In the genomic region with DNA sequence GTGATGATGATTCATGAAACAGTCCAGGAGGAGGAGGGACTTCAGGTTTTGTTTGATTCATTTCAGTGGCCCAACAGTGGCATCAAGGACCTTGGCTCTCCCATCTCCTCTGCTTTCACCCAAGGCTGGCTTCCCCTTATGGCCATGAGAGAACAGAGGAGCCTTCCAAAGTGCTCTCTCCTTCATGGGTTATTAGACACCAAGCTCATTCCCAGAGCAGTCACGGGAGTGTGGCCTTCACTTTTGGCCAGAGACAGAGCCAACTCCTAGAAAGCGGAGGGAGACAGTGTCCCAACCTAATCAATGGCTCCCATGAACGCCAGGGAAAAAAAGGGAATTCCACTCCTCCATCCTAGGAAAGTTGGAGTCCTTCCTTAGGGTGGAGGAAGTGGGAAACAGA, we compare ENCODE assay signal across 12 cellular contexts. TPM values are rescaled to one million over a fixed set of nuclear protein-coding genes. Genes with fewer than 3 reads are reported as not detected.
A peak's percentile ranks its signal among the peaks of the same experiment; 100 is the strongest.
DNase-seq lines count a peak whose midpoint lies in the region; ATAC-seq and TF ChIP-seq lines count a peak whose summit lies in the region.
"Had no signal": no experiment of that assay in that cellular context is flagged by ENCODE, and none has a peak within 500 bp of the region (broad histone marks: within the 10 kb centered on the region; RNA-seq: fewer than 3 reads in every experiment).

No MANE protein-coding gene starts in this region.

- peak; percentile 44 for DNase-seq in right atrium auricular region (ENCODE audit: low spot score)
- no peak for DNase-seq in heart left ventricle
- peak; percentile 21 for DNase-seq in activated CD8-positive, alpha-beta T cell treated with anti-CD3 and anti-CD28 coated beads, Interleukin-2, amount 10 ng/mL, durations not matched to agents 7 days and 5 days
- DNase-seq in type B pancreatic cell (ENCODE audit: extremely low spot score, unreplicated experiment), result peak; percentile 48
- no peak for DNase-seq in NCI-H2107 treated with DMSO at 0.1 percent for 48 hours (lab: John Stamatoyannopoulos, UW; ENCODE audit: unreplicated experiment)
- no peak for DNase-seq in GM20000 (ENCODE audit: low spot score)
- no peak for DNase-seq in Right ventricle myocardium superior
- DNase-seq: activated gamma-delta T cell, foreskin keratinocyte, NCI-H1436, SIG-M5 had no signal

- H3K9me3 ChIP-seq in right atrium auricular region (no peaks in the 10 kb centered on the region), heart left ventricle (no peaks in the 10 kb centered on the region), iPS-18a (ENCODE audit: control insufficient read depth, low read depth, low read length) (no peaks in the 10 kb centered on the region)

- H3K27me3 ChIP-seq in right atrium auricular region (no peaks in the 10 kb centered on the region), heart left ventricle (peaks cover 0 to 3% (median 0%) of the 10 kb centered on the region in 9 donors), iPS-18a (ENCODE audit: control insufficient read depth, insufficient read depth, low read length) (peaks cover 35% of the 10 kb centered on the region)
- H3K27me3 ChIP-seq: foreskin keratinocyte had no signal

- no peak overlapping the region for H3K4me3 ChIP-seq in right atrium auricular region
- peak overlapping the region in 1 of 12 donors; percentile 94 for H3K4me3 ChIP-seq in heart left ventricle
- H3K4me3 ChIP-seq in iPS-18a (ENCODE audit: low read length), result peak overlapping the region; percentile 70

- peaks cover 60% of the 10 kb centered on the region for H3K36me3 Mint-ChIP-seq in activated CD8-positive, alpha-beta T cell treated with anti-CD3 and anti-CD28 coated beads, Interleukin-2, amount 10 ng/mL, durations not matched to agents 7 days and 5 days (ENCODE audit: low read depth)
- peaks cover 9% of the 10 kb centered on the region for H3K36me3 Mint-ChIP-seq in type B pancreatic cell

- H3K4me3 Mint-ChIP-seq in activated CD8-positive, alpha-beta T cell treated with anti-CD3 and anti-CD28 coated beads, Interleukin-2, amount 10 ng/mL, durations not matched to agents 7 days and 5 days, result peak overlapping the region; percentile 80
- H3K4me3 Mint-ChIP-seq in type B pancreatic cell, result peak overlapping the region; percentile 83

- H3K27ac Mint-ChIP-seq in activated CD8-positive, alpha-beta T cell treated with anti-CD3 and anti-CD28 coated beads, Interleukin-2, amount 10 ng/mL, durations not matched to agents 7 days and 5 days, result peak overlapping the region; percentile 46
- peak overlapping the region; percentile 75 for H3K27ac Mint-ChIP-seq in type B pancreatic cell

- H3K27ac ChIP-seq in right atrium auricular region, result no peak overlapping the region
- no peak overlapping the region for H3K27ac ChIP-seq in heart left ventricle
- H3K27ac ChIP-seq in iPS-18a (ENCODE audit: low read length), result no peak overlapping the region
- H3K27ac ChIP-seq: foreskin keratinocyte had no signal

- H3K4me1 ChIP-seq in right atrium auricular region, result peaks cover 0 to 43% of the 10 kb centered on the region in 2 donors
- peaks cover 7 to 67% (median 39%) of the 10 kb centered on the region in 12 donors for H3K4me1 ChIP-seq in heart left ventricle
- peaks cover 8% of the 10 kb centered on the region for H3K4me1 ChIP-seq in iPS-18a (ENCODE audit: control insufficient read depth, low read depth, low read length)

- no peak overlapping the region for H3K9ac ChIP-seq in iPS-18a (ENCODE audit: low read length)

- H3K9me3 Mint-ChIP-seq in activated CD8-positive, alpha-beta T cell treated with anti-CD3 and anti-CD28 coated beads, Interleukin-2, amount 10 ng/mL, durations not matched to agents 7 days and 5 days (ENCODE audit: insufficient read depth), result no peaks in the 10 kb centered on the region
- no peaks in the 10 kb centered on the region for H3K9me3 Mint-ChIP-seq in type B pancreatic cell

- TF ChIP-seq POLR2A in heart left ventricle (IDR thresholded peaks at IDR 0.05), result no peak

- ATAC-seq in heart left ventricle (no peak), Right ventricle myocardium superior (ENCODE audit: poor library complexity) (no peak)
- ATAC-seq in activated CD8-positive, alpha-beta T cell treated with anti-CD3 and anti-CD28 coated beads, Interleukin-2, amount 10 ng/mL, durations not matched to agents 7 days and 5 days, result no peak

- no peaks in the 10 kb centered on the region for H3K27me3 Mint-ChIP-seq in activated CD8-positive, alpha-beta T cell treated with anti-CD3 and anti-CD28 coated beads, Interleukin-2, amount 10 ng/mL, durations not matched to agents 7 days and 5 days (ENCODE audit: low read depth)
- H3K27me3 Mint-ChIP-seq in type B pancreatic cell, result no peaks in the 10 kb centered on the region

- TF ChIP-seq CTCF in right atrium auricular region (IDR thresholded peaks at IDR 0.05), result no peak
- no peak for TF ChIP-seq CTCF in heart left ventricle (IDR thresholded peaks at IDR 0.05)
- TF ChIP-seq CTCF in type B pancreatic cell (conservative IDR thresholded peaks at IDR 0.05), result no peak
- no peak for TF ChIP-seq CTCF in GM20000 (IDR thresholded peaks at IDR 0.05; ENCODE audit: extremely low read depth, missing control alignments)

- POLR2A ChIA-PET in activated CD8-positive, alpha-beta T cell treated with anti-CD3 and anti-CD28 coated beads, Interleukin-2, amount 10 ng/mL, durations not matched to agents 7 days and 5 days (lab: Charles Lee), result interaction anchor here (3.9 kb wide), 1 partner anchor 26 kb away, joined by 37 read pairs; a partner anchor contains a TSS

- CTCF ChIA-PET in activated CD8-positive, alpha-beta T cell treated with anti-CD3 and anti-CD28 coated beads, Interleukin-2, amount 10 ng/mL, durations not matched to agents 7 days and 5 days (lab: Charles Lee), result interaction anchor here (1.0 to 3.6 kb wide), 2 partner anchors 45 to 281 kb away, joined by 3 to 23 read pairs; no protein-coding TSS in a partner anchor

- WGBS in heart left ventricle, 4 donors, result 87 to 97% (median 92%) methylated on average over 2 to 3 of the region's 3 CpGs

- peaks cover 63% of the 10 kb centered on the region for H3K4me1 Mint-ChIP-seq in activated CD8-positive, alpha-beta T cell treated with anti-CD3 and anti-CD28 coated beads, Interleukin-2, amount 10 ng/mL, durations not matched to agents 7 days and 5 days (ENCODE audit: low read depth)
- H3K4me1 Mint-ChIP-seq in type B pancreatic cell (ENCODE audit: unreplicated experiment), result peaks cover 26% of the 10 kb centered on the region

- H3K36me3 ChIP-seq in right atrium auricular region (no peaks in the 10 kb centered on the region), heart left ventricle (peaks cover 0 to 12% (median 0%) of the 10 kb centered on the region in 9 donors), iPS-18a (ENCODE audit: control insufficient read depth, low read depth, low read length) (no peaks in the 10 kb centered on the region)

- intact Hi-C loops in heart left ventricle (cut with DNase I) (no loop called here), Right ventricle myocardium superior (cut with DNase I) (no loop called here)

RNA-seq across cellular contexts. Expression of a gene that starts 0.9 kb away (rescaled TPM):
- 10 to 100 TPM; 12.0 to 17.5 TPM for total RNA-seq in right atrium auricular region
- 10 to 100 TPM in 7 of 9 donors, 1 to 10 TPM in 2; 6.7 to 23.9 (median 15.4) TPM for total RNA-seq in heart left ventricle
- polyA plus RNA-seq in heart left ventricle, result 1 to 10 TPM; 3.6 to 9.3 TPM
- total RNA-seq in activated CD8-positive, alpha-beta T cell treated with anti-CD3 and anti-CD28 coated beads, Interleukin-2, amount 10 ng/mL, durations not matched to agents 7 days and 5 days, result 1 to 10 TPM; 6.8 to 8.1 TPM
- 4.3 and 6.4 TPM in 2 replicates for total RNA-seq in type B pancreatic cell (ENCODE audit: low replicate concordance)
- total RNA-seq in Right ventricle myocardium superior, result 11.5 TPM

RNA-seq across cellular contexts. Expression of a gene that starts 1.5 kb away (rescaled TPM):
- 1 to 10 TPM; 3.7 to 7.9 TPM for total RNA-seq in right atrium auricular region
- total RNA-seq in heart left ventricle, result 10 to 100 TPM in 1 of 9 donors, 1 to 10 TPM in 8; 3.1 to 11.7 (median 5.6) TPM
- polyA plus RNA-seq in heart left ventricle, result 1 to 10 TPM; 2.4 to 4.9 TPM
- total RNA-seq in activated CD8-positive, alpha-beta T cell treated with anti-CD3 and anti-CD28 coated beads, Interleukin-2, amount 10 ng/mL, durations not matched to agents 7 days and 5 days, result 10 to 100 TPM; 27.9 to 33.3 TPM
- 13.4 and 16.8 TPM in 2 replicates for total RNA-seq in type B pancreatic cell (ENCODE audit: low replicate concordance)
- 5.6 TPM for total RNA-seq in Right ventricle myocardium superior

RNA-seq across cellular contexts. Expression of a gene that starts 9.0 kb away (rescaled TPM):
- total RNA-seq in right atrium auricular region (10 to 100 TPM; 62.0 to 76.3 TPM), heart left ventricle (100 to 1,000 TPM in 2 of 9 donors, 10 to 100 TPM in 7; 67.5 to 149 (median 91.0) TPM), type B pancreatic cell (ENCODE audit: low replicate concordance) (40.5 and 66.4 TPM in 2 replicates), Right ventricle myocardium superior (89.5 TPM)
- polyA plus RNA-seq in heart left ventricle, result 100 to 1,000 TPM in 1 of 2 donors, 10 to 100 TPM in 1; 75.9 to 206 TPM
- 100 to 1,000 TPM; 110 to 113 TPM for total RNA-seq in activated CD8-positive, alpha-beta T cell treated with anti-CD3 and anti-CD28 coated beads, Interleukin-2, amount 10 ng/mL, durations not matched to agents 7 days and 5 days

RNA-seq across cellular contexts. Expression of a gene that starts 27.3 kb away (rescaled TPM):
- total RNA-seq in right atrium auricular region, result 10 to 100 TPM; 14.1 to 14.6 TPM
- 10 to 100 TPM; 14.9 to 35.6 (median 21.9) TPM for total RNA-seq in heart left ventricle
- polyA plus RNA-seq in heart left ventricle, result 10 to 100 TPM; 17.4 to 39.7 TPM
- total RNA-seq in activated CD8-positive, alpha-beta T cell treated with anti-CD3 and anti-CD28 coated beads, Interleukin-2, amount 10 ng/mL, durations not matched to agents 7 days and 5 days, result 10 to 100 TPM; 53.0 to 61.2 TPM
- 36.3 and 55.2 TPM in 2 replicates for total RNA-seq in type B pancreatic cell (ENCODE audit: low replicate concordance)
- 49.7 TPM for total RNA-seq in Right ventricle myocardium superior

Comparison
In these comparisons a context has a peak if more than half of its experiments do, and no peak if none do; other contexts are left out.
1. DNase-seq: peak in right atrium auricular region (single experiment), activated CD8-positive, alpha-beta T cell treated with anti-CD3 and anti-CD28 coated beads, Interleukin-2, amount 10 ng/mL, durations not matched to agents 7 days and 5 days (single experiment) and type B pancreatic cell (single experiment); none in heart left ventricle (0 of 5), NCI-H2107 treated with DMSO at 0.1 percent for 48 hours (single experiment), GM20000 (single experiment) and Right ventricle myocardium superior (single experiment).